1 cellular context compared by ENCODE assay signal in the genomic region with DNA sequence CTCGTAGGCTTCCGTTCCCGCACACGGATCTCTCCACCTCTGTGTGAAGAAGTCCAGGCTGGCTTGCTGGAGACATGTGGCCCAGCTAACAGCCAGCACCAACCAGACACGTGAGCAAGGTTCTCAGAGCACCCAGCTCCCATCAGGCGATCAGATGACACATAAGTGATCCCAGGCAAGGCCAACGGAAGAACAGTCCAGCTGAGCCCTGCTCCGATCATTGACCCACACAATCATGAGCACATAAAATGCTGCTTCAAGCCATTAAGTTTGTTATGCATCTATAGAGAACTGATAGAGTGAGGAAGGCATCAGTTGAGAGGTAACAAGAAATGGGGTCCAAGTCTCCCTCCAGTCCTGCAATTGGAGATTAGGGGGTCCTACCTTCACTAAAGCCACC.
TF ChIP-seq lines count a peak whose summit lies in the region.

No MANE protein-coding gene starts in this region.

TF ChIP-seq in IMR-90, 13 proteins besides CTCF, POLR2A, EP300 and RAD21 (continued from another document):
- TF ChIP-seq, protein P1, sequence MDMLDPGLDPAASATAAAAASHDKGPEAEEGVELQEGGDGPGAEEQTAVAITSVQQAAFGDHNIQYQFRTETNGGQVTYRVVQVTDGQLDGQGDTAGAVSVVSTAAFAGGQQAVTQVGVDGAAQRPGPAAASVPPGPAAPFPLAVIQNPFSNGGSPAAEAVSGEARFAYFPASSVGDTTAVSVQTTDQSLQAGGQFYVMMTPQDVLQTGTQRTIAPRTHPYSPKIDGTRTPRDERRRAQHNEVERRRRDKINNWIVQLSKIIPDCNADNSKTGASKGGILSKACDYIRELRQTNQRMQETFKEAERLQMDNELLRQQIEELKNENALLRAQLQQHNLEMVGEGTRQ (IDR thresholded peaks at IDR 0.05; ENCODE audit: low read depth, low read length): no peak
- TF ChIP-seq RCOR1 (IDR thresholded peaks at IDR 0.05; ENCODE audit: insufficient replicate concordance, low read length) (no peak), SMC3 (IDR thresholded peaks at IDR 0.05; ENCODE audit: low read depth, low read length) (no peak), MAFK (IDR thresholded peaks at IDR 0.05; ENCODE audit: low read depth, low read length) (no peak), MXI1 (IDR thresholded peaks at IDR 0.05; ENCODE audit: borderline replicate concordance, low read depth, low read length) (no peak)
